In the genomic region with DNA sequence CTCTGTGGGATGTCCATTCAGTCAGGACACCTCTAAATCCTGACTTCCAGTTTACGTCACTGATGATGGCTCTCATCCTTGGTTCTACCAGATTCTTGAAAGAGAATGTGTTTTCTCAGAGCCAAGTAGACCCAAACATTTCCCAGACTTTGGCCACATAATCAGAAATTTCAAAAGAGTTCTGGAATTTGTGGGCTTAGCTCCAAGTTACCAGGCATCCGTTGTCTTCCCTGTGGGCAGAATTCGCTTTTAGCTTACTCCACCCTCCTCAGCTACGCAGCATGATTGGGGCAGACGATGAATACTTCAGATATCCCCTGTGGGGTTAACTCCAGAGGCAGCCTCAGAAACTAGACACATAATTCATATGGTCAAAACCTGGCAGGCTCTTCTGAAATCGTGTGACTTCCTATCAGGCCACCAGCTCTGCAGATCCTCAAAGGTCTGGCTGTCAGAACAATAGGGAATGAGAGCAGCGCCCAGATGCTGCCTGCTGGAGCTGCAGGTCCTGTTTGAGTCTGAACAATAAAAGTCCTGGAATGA, we compare ENCODE assay signal across 9 cellular contexts. TPM values are rescaled to one million over a fixed set of nuclear protein-coding genes. Genes with fewer than 3 reads are reported as not detected.
A peak's percentile ranks its signal among the peaks of the same experiment; 100 is the strongest.
DNase-seq lines count a peak whose midpoint lies in the region; ATAC-seq, FAIRE-seq and TF ChIP-seq lines count a peak whose summit lies in the region.
"Had no signal": no experiment of that assay in that cellular context is flagged by ENCODE, and none has a peak within 500 bp of the region (broad histone marks: within the 10 kb centered on the region; RNA-seq: fewer than 3 reads in every experiment).

No MANE protein-coding gene starts in this region.

- H3K9ac ChIP-seq in SK-N-MC (ENCODE audit: insufficient read length): peak overlapping the region; percentile 4

- WGBS in pancreas, 2 donors: 54% methylated on average over 7 of the region's 7 CpGs

- H3K27ac ChIP-seq in SK-N-MC (peak overlapping the region; percentile 93), pancreas (peak overlapping the region in 2 of 4 donors; percentile 32 to 87), SJCRH30 (no peak overlapping the region)

- peak in 3 of 4 donors; percentile 15 to 48 (median 20) for ATAC-seq in pancreas
- ATAC-seq: PC-3 had no signal

- H3K36me3 ChIP-seq in SK-N-MC (ENCODE audit: insufficient read depth, low read length) (peaks cover 4% of the 10 kb centered on the region; the same call in 1 of the 2 replicates), pancreas (no peaks in the 10 kb centered on the region), SJCRH30 (no peaks in the 10 kb centered on the region)

- H3K9me3 ChIP-seq in SK-N-MC (ENCODE audit: low read depth, low read length) (no peaks in the 10 kb centered on the region), pancreas (no peaks in the 10 kb centered on the region), SJCRH30 (replicated peaks) (no peaks in the 10 kb centered on the region)

- peak; percentile 92 for DNase-seq in AG09319 (ENCODE audit: extremely low read depth, low read depth)
- DNase-seq in SK-N-MC (ENCODE audit: low read depth, low spot score): peak; percentile 48
- peak; percentile 99 for DNase-seq in fibroblast of pulmonary artery (ENCODE audit: low read depth)
- peak in 3 of 6 donors; percentile 21 to 40 (median 32) for DNase-seq in pancreas
- DNase-seq in NCI-H510A (lab: John Stamatoyannopoulos, UW): no peak
- no peak for DNase-seq in NCI-H2081 (lab: John Stamatoyannopoulos, UW)
- DNase-seq in SJCRH30: no peak
- DNase-seq in effector CD4-positive, alpha-beta T cell: no peak
- DNase-seq: PC-3 had no signal

- peaks cover 6 to 40% (median 39%) of the 10 kb centered on the region in 3 donors for H3K4me1 ChIP-seq in pancreas
- H3K4me1 ChIP-seq in SJCRH30: no peaks in the 10 kb centered on the region

- TF ChIP-seq CTCF in AG09319 (IDR thresholded peaks at IDR 0.05; ENCODE audit: low read depth, low read length) (no peak), fibroblast of pulmonary artery (IDR thresholded peaks at IDR 0.05; ENCODE audit: low read length, missing control alignments) (no peak), pancreas (IDR thresholded peaks at IDR 0.05) (no peak)

- H3K4me3 ChIP-seq in SK-N-MC (peak overlapping the region; percentile 61), fibroblast of pulmonary artery (replicated peaks; ENCODE audit: low read depth, low read length) (no peak overlapping the region), pancreas (no peak overlapping the region), SJCRH30 (no peak overlapping the region)

- FAIRE-seq in pancreas (lab: Jason Lieb, UNC): no peak

- intact Hi-C loops in pancreas (cut with DNase I): no loop called here

- H3K27me3 ChIP-seq in pancreas (no peaks in the 10 kb centered on the region), SJCRH30 (no peaks in the 10 kb centered on the region)

RNA-seq across cellular contexts. Expression of a gene that starts 30.6 kb away (rescaled TPM):
- 10 to 100 TPM; 10.0 to 17.6 (median 11.9) TPM for total RNA-seq in pancreas
- 10 to 100 TPM in 1 of 2 donors, 1 to 10 TPM in 1; 7.1 to 11.1 TPM for polyA plus RNA-seq in pancreas
- 13.4 and 15.5 TPM in 2 replicates for total RNA-seq in SJCRH30 (2014; rRNA removed; shearing (Covaris generic))

Comparison
In these comparisons a context has a peak if more than half of its experiments do, and no peak if none do; other contexts are left out.
1. DNase-seq: peak in AG09319 (single experiment), SK-N-MC (single experiment) and fibroblast of pulmonary artery (single experiment); none in NCI-H510A (single experiment), NCI-H2081 (0 of 2), SJCRH30 (0 of 2) and effector CD4-positive, alpha-beta T cell (single experiment).